ENCODE assay signal across 19 cellular contexts in the genomic region with DNA sequence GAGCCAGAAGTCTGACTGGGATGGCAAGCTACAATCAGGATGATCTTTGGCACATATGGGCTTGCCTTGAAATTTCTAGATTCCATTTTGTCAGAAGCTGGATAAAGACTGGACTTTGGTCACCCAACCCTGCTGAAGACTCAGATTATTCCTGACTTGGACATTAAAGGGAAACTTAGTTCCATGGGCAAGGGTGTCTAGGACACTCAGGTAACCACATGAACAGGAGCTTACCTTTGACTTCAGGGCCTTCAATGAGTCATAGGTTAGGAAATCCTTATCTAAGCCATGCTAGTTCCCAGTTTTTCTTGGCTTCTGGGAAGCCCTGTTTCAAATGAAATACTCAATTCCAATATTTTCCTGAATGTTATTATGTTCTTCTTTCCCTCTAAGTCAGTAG. TPM values are rescaled to one million over a fixed set of nuclear protein-coding genes. Genes with fewer than 3 reads are reported as not detected.
DNase-seq lines count a peak whose midpoint lies in the region; ATAC-seq, FAIRE-seq and TF ChIP-seq lines count a peak whose summit lies in the region.
"Had no signal": no experiment of that assay in that cellular context is flagged by ENCODE, and none has a peak within 500 bp of the region (broad histone marks: within the 10 kb centered on the region; RNA-seq: fewer than 3 reads in every experiment).

No MANE protein-coding gene starts in this region.

- H3K36me3 ChIP-seq in Caco-2 (ENCODE audit: control insufficient read depth, insufficient read depth, low read length) (no peaks in the 10 kb centered on the region; the same call in 1 of the 2 replicates), K562 (ENCODE audit: control insufficient read depth, insufficient read depth, low read length) (no peaks in the 10 kb centered on the region), pancreas (no peaks in the 10 kb centered on the region), gastrocnemius medialis (no peaks in the 10 kb centered on the region)

- H3K27ac ChIP-seq in K562 (ENCODE audit: extremely low read depth, low read depth, low read length) = no peak overlapping the region
- H3K27ac ChIP-seq in pancreas = peak overlapping the region in 1 of 4 donors; percentile 4
- no peak overlapping the region for H3K27ac ChIP-seq in gastrocnemius medialis
- H3K27ac ChIP-seq: KMS-11 had no signal

- in situ Hi-C loops in K562 (cut with MboI) (no loop called here), gastrocnemius medialis (cut with MboI; ENCODE audit: low sequenced_read_pairs in 4 of 4) (no loop called here)

- peaks cover 15% of the 10 kb centered on the region for H3K4me1 Mint-ChIP-seq in Caco-2 (ENCODE audit: low read depth, unreplicated experiment)

- CTCF ChIA-PET in Caco-2 (lab: Charles Lee) (interaction anchor here (1.0 kb wide), 1 partner anchor 67 kb away, joined by 3 read pairs; no protein-coding TSS in a partner anchor), K562 (lab: Yijun Ruan, JAX; ENCODE audit: low intra/inter-chr PET ratio) (no interaction called here)

- H3K9me1 ChIP-seq in K562 (ENCODE audit: control insufficient read depth, insufficient read depth, low read length) = no peaks in the 10 kb centered on the region

- TF ChIP-seq CTCF in Caco-2 (IDR thresholded peaks at IDR 0.05; ENCODE audit: insufficient read depth in 1 of 2, low read depth in 1 of 2, low read length in 1 of 2, severe bottlenecking in 1 of 2, unreplicated experiment in 1 of 2) (no peak), K562 (IDR thresholded peaks at IDR 0.05 in 2 of 3, conservative IDR thresholded peaks at IDR 0.05 in 1 of 3; ENCODE audit: insufficient read depth in 2 of 3, low read depth in 1 of 3, low read length in 3 of 3) (no peak), pancreas (IDR thresholded peaks at IDR 0.05) (no peak), gastrocnemius medialis (IDR thresholded peaks at IDR 0.05 in 4 of 5, conservative IDR thresholded peaks at IDR 0.05 in 1 of 5) (no peak)

- 0 out of 2 replicates have a peak, but pooled peaks cover 3% of the 10 kb centered on the region for H3K9me3 ChIP-seq in Caco-2
- H3K9me3 ChIP-seq in K562 (replicated peaks; ENCODE audit: control insufficient read depth, insufficient read depth, low read depth, low read length) = no peaks in the 10 kb centered on the region
- no peaks in the 10 kb centered on the region for H3K9me3 ChIP-seq in pancreas
- H3K9me3 ChIP-seq in gastrocnemius medialis = no peaks in the 10 kb centered on the region

- no peak overlapping the region for H3K4me3 Mint-ChIP-seq in Caco-2 (ENCODE audit: unreplicated experiment)
- H3K4me3 Mint-ChIP-seq: B cell had no signal

- H3K27me3 Mint-ChIP-seq in Caco-2 (ENCODE audit: insufficient read depth, unreplicated experiment) = no peaks in the 10 kb centered on the region
- H3K27me3 Mint-ChIP-seq: B cell had no signal

- H3K4me2 ChIP-seq in K562 (ENCODE audit: insufficient read depth, low read length) = no peak overlapping the region
- H3K4me2 ChIP-seq: KMS-11 had no signal

- H3K4me3 ChIP-seq in Caco-2 (ENCODE audit: low read depth, low read length) = no peak overlapping the region
- H3K4me3 ChIP-seq in K562 = no peak overlapping the region
- H3K4me3 ChIP-seq in pancreas = no peak overlapping the region
- no peak overlapping the region for H3K4me3 ChIP-seq in gastrocnemius medialis

- H3K27me3 ChIP-seq in Caco-2 (replicated peaks; ENCODE audit: control insufficient read depth, insufficient read depth, low read length) (no peaks in the 10 kb centered on the region), K562 (ENCODE audit: control insufficient read depth in 2 of 2, insufficient read depth in 2 of 2, low read length in 2 of 2) (peaks cover 7% of the 10 kb centered on the region in 2 experiments; a peak in 3 of 5 replicates), pancreas (no peaks in the 10 kb centered on the region), gastrocnemius medialis (no peaks in the 10 kb centered on the region)

- POLR2A ChIA-PET in Caco-2 (lab: Charles Lee) = no interaction called here
- POLR2A ChIA-PET in K562 (lab: Yijun Ruan, JAX) = no interaction called here

- no TSS peak for BruUV-seq in Caco-2 (replicated peaks; lab: Mats Ljungman, UMichigan)
- no TSS peak for BruUV-seq in K562 (replicated peaks; lab: Mats Ljungman, UMichigan)

- no peak overlapping the region for H2AFZ ChIP-seq in K562 (ENCODE audit: low read depth, low read length)

- H3K79me2 ChIP-seq in K562 (ENCODE audit: control insufficient read depth, insufficient read depth, low read length) = no peaks in the 10 kb centered on the region

- ATAC-seq in K562 = no peak
- peak; percentile 96 for ATAC-seq in left colon
- peak; percentile 45 to 53 (median 50) for ATAC-seq in pancreas
- ATAC-seq in Right ventricle myocardium superior (ENCODE audit: poor library complexity) = no peak
- ATAC-seq in gastrocnemius medialis = no peak
- ATAC-seq: Right ventricle myocardium inferior had no signal

- FAIRE-seq in K562 (lab: Jason Lieb, UNC) (peak; percentile 65), pancreas (lab: Jason Lieb, UNC) (no peak)
- FAIRE-seq: A204.1 had no signal

- peaks cover 33% of the 10 kb centered on the region for H3K9me3 Mint-ChIP-seq in Caco-2 (ENCODE audit: unreplicated experiment)

- TF ChIP-seq POLR2A in K562 (conservative IDR thresholded peaks at IDR 0.05) = no peak
- TF ChIP-seq POLR2A in gastrocnemius medialis (IDR thresholded peaks at IDR 0.05) = no peak

- peak in 1 of 2 experiments; percentile 49 for DNase-seq in Caco-2
- no peak for DNase-seq in K562 (ENCODE audit: extremely low read depth in 1 of 4, low spot score in 3 of 4)
- no peak for DNase-seq in left colon
- DNase-seq in pancreas = no peak
- DNase-seq in Right ventricle myocardium superior = no peak
- no peak for DNase-seq in middle frontal gyrus (ENCODE audit: extremely low spot score, low spot score)
- DNase-seq in central memory CD4-positive, alpha-beta T cell = no peak
- no peak for DNase-seq in gastrocnemius medialis
- DNase-seq: H7, MV-4-11, NCI-H1105 treated with DMSO at 0.1 percent for 48 hours, NCI-H2029 treated with DMSO at 0.1 percent for 48 hours, NCI-H226, NCI-H524, NCI-H774 had no signal

- intact Hi-C loops in Caco-2 (cut with micrococcal nuclease; ENCODE audit: unreplicated experiment) = no loop called here
- intact Hi-C loops in K562 (cut with micrococcal nuclease) = no loop called here
- intact Hi-C loops in left colon (cut with DNase I, micrococcal nuclease) = no loop called here
- intact Hi-C loops in pancreas (cut with DNase I) = no loop called here
- intact Hi-C loops in Right ventricle myocardium superior (cut with DNase I) = no loop called here
- intact Hi-C loops in gastrocnemius medialis (cut with DNase I; ENCODE audit: low total_unique reads) = no loop called here

- no peak overlapping the region for H3K9ac ChIP-seq in K562 (ENCODE audit: insufficient read depth in 1 of 2, low read depth in 2 of 2, low read length in 2 of 2)
- H3K9ac ChIP-seq: KMS-11 had no signal

- H3K27ac Mint-ChIP-seq in Caco-2 (ENCODE audit: unreplicated experiment) = peak overlapping the region; percentile 63
- H3K27ac Mint-ChIP-seq: B cell had no signal

- no peaks in the 10 kb centered on the region for H4K20me1 ChIP-seq in K562 (replicated peaks; ENCODE audit: control insufficient read depth, insufficient read depth, low read length)

- no peak for TF ChIP-seq EP300 in K562 (IDR thresholded peaks at IDR 0.05; ENCODE audit: low read length)

- H3K4me1 ChIP-seq in Caco-2 = peaks cover 38% of the 10 kb centered on the region
- H3K4me1 ChIP-seq in K562 (replicated peaks in 1 of 2; ENCODE audit: control insufficient read depth in 2 of 2, insufficient read depth in 2 of 2, low read length in 2 of 2) = no peaks in the 10 kb centered on the region; a peak in 1 of 5 replicates
- peaks cover 0 to 9% (median 0%) of the 10 kb centered on the region in 3 donors for H3K4me1 ChIP-seq in pancreas
- H3K4me1 ChIP-seq in gastrocnemius medialis = no peaks in the 10 kb centered on the region

- TF ChIP-seq RAD21 in K562 (CRISPR knock-in tag; conservative IDR thresholded peaks at IDR 0.05 in 1 of 2, IDR thresholded peaks at IDR 0.05 in 1 of 2) = no peak

- H3K36me3 Mint-ChIP-seq in Caco-2 (ENCODE audit: insufficient read depth, unreplicated experiment) = no peaks in the 10 kb centered on the region

TF ChIP-seq in K562, 482 proteins besides CTCF, POLR2A, EP300 and RAD21:
- TF ChIP-seq ZNF436 (CRISPR knock-in tag; IDR thresholded peaks at IDR 0.05) = no peak
TF ChIP-seq in K562: peak in this region for 0.

RNA-seq across cellular contexts. Expression of a gene that starts 28.5 kb away (rescaled TPM):
- total RNA-seq in Caco-2 (2022) = 56.9 and 58.0 TPM in 2 replicates
- total RNA-seq in K562 (2011; cell fraction: chromatin; rRNA removed; ENCODE audit: low replicate concordance) = 20.6 and 45.2 TPM in 2 replicates
- total RNA-seq in K562 (2011; cell fraction: nucleolus; rRNA removed) = 21.5 and 26.5 TPM in 2 replicates
- 30.9 and 31.5 TPM in 2 replicates for total RNA-seq in K562 (2011; cell fraction: nucleoplasm; rRNA removed)
- total RNA-seq in K562 (2014; rRNA removed) = 13.4 and 14.7 TPM in 2 replicates
- total RNA-seq in K562 (2014; rRNA removed; fragmentation: Illumina TruSeq; extraction: Trizol) = 26.7 and 31.3 TPM in 2 replicates
- 33.4 and 38.9 TPM in 2 replicates for total RNA-seq in K562 (2015; rRNA removed; fragmentation: Illumina TruSeq; extraction: Trizol)
- total RNA-seq in K562 (2021) = 16.8 and 17.7 TPM in 2 replicates
- 33.0 and 52.5 TPM in 2 replicates for polyA plus RNA-seq in K562 (2011; rRNA removed)
- 4.8 and 21.0 TPM in 2 replicates for polyA plus RNA-seq in K562 (2011; cell fraction: cytosol; rRNA removed)
- polyA plus RNA-seq in K562 (2011; cell fraction: nucleus; rRNA removed) = 24.7 and 52.5 TPM in 2 replicates
- polyA plus RNA-seq in K562 (2012) = 22.6 and 25.6 TPM in 2 replicates
- 22.4 and 26.7 TPM in 2 replicates for polyA plus RNA-seq in K562 (2014; fragmentation: Illumina TruSeq; extraction: Trizol)
- 10 to 100 TPM; 41.5 to 47.0 TPM for polyA plus RNA-seq in K562 (2014; fragmentation: Nextera tagmentation; extraction: Ambion mirVana)
- polyA plus RNA-seq in K562 (2014; rRNA removed) = 19.3 and 21.2 TPM in 2 replicates
- 16.9 and 42.2 TPM in 2 replicates for polyA minus RNA-seq in K562 (2011; rRNA and poly(A)+ RNA removed)
- 8.5 and 22.1 TPM in 2 replicates for polyA minus RNA-seq in K562 (2011; cell fraction: cytosol; rRNA and poly(A)+ RNA removed)
- 11.8 and 45.1 TPM in 2 replicates for polyA minus RNA-seq in K562 (2011; cell fraction: nucleus; rRNA and poly(A)+ RNA removed)
- total RNA-seq in left colon = 100 to 1,000 TPM in 1 of 2 donors, 10 to 100 TPM in 1; 77.2 to 106 TPM
- total RNA-seq in pancreas = 10 to 100 TPM; 14.1 to 65.5 (median 19.9) TPM
- polyA plus RNA-seq in pancreas = 10 to 100 TPM; 22.0 to 30.7 TPM
- 99.9 TPM for total RNA-seq in Right ventricle myocardium superior
- total RNA-seq in gastrocnemius medialis = 10 to 100 TPM; 54.7 to 97.4 (median 61.1) TPM

Comparison
In these comparisons a context has a peak if more than half of its experiments do, and no peak if none do; other contexts are left out.
1. ATAC-seq: peak in left colon (single experiment) and pancreas (4 of 4); none in K562 (single experiment), Right ventricle myocardium superior (single experiment) and gastrocnemius medialis (0 of 2).